In the genomic region with DNA sequence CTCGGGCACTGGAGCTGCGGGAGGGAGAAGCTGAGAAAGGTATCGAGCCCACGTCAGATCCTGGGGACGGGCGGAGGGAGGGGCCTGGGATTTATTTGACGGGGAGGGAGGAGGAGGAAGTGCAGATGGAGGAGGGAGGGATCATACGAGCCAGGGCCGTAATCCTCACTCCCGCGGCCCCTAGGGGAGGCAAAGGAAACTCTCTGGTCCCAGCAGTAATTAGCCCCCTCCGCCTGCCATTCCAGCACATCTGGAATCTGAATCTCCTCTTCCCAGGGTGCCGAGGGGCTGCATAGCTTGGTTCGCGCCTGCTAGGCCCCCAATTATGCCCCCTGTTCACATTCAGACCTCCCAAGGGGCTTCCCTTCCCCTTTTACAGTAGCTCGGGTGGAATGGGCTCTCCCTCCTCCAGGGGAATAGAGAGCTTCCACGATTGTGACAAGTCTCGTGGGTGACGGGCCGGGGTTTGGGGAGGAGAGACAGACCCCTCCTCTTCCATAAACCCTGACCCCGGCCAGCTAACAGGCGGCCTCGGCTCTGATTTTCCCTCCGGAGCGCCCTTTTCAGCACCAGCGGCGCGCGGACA, we compare ENCODE assay signal across 8 cellular contexts. TPM values are rescaled to one million over a fixed set of nuclear protein-coding genes. Genes with fewer than 3 reads are reported as not detected.
DNase-seq lines count a peak whose midpoint lies in the region; ATAC-seq and TF ChIP-seq lines count a peak whose summit lies in the region.

A gene (minus strand): TSS at position 35 of the 586 bp plus-strand sequence. CDS start 531 bp downstream, outside the sequence.

- POLR2A ChIA-PET in RWPE1 (lab: Yijun Ruan, JAX; ENCODE audit: low non-redundant PET), result interaction anchor here (0.5 to 0.7 kb wide), 4 partner anchors 12 to 133 kb away, joined by 3 to 5 read pairs (median 4); a partner anchor contains a TSS

- CTCF ChIA-PET in RWPE1 (lab: Yijun Ruan, JAX), result interaction anchor here (0.5 to 1.0 kb wide), 5 partner anchors 25 to 461 kb away, joined by 3 to 5 read pairs (median 3); no protein-coding TSS in a partner anchor

- peaks cover 24% of the 10 kb centered on the region for H3K27me3 ChIP-seq in skeletal muscle satellite cell (ENCODE audit: control insufficient read depth, insufficient read depth, low read length)

- TF ChIP-seq CTCF in LNCaP clone FGC (IDR thresholded peaks at IDR 0.05; ENCODE audit: control insufficient read depth, extremely low read depth, insufficient read depth) (peak; percentile 33), RWPE1 (conservative IDR thresholded peaks at IDR 0.05; ENCODE audit: low read depth) (peak; percentile 35)

- H3K9ac ChIP-seq in skeletal muscle satellite cell (ENCODE audit: low read depth, low read length), result peak within 1 kb of the TSS; percentile 37

- peaks cover 21% of the 10 kb centered on the region for H3K4me1 ChIP-seq in skeletal muscle satellite cell (ENCODE audit: control insufficient read depth, insufficient read depth, low read length)

- ATAC-seq in HG03571 (IDR thresholded peaks at IDR 0.05; ENCODE audit: unreplicated experiment) (no peak), GM18502 (IDR thresholded peaks at IDR 0.05; ENCODE audit: poor library complexity, unreplicated experiment) (no peak)

- no peaks in the 10 kb centered on the region for H3K36me3 ChIP-seq in skeletal muscle satellite cell (ENCODE audit: insufficient read depth, low read length)

- in situ Hi-C loops in T47D (cut with HindIII; ENCODE audit: low pct_unique_long_range_greater_than_20kb, low sequenced_read_pairs), result no loop called here

- peak within 1 kb of the TSS; percentile 80 for H3K27ac ChIP-seq in RWPE1

- H3K4me3 ChIP-seq in LNCaP clone FGC (ENCODE audit: low read depth, low read length), result peak within 1 kb of the TSS; percentile 83
- peak within 1 kb of the TSS; percentile 68 for H3K4me3 ChIP-seq in skeletal muscle satellite cell (ENCODE audit: low read length)

- peak within 1 kb of the TSS; percentile 95 for H3K4me2 ChIP-seq in skeletal muscle satellite cell (ENCODE audit: low read length)

- no peaks in the 10 kb centered on the region for H3K9me3 ChIP-seq in skeletal muscle satellite cell (replicated peaks; ENCODE audit: low read length)

- DNase-seq in ELF-1 (ENCODE audit: low read depth, low spot score), result peak; percentile 95
- DNase-seq in LNCaP clone FGC (ENCODE audit: low read depth), result peak; percentile 88
- DNase-seq in RWPE1 (ENCODE audit: low spot score), result peak; percentile 97
- peak; percentile 86 to 98 for DNase-seq in T47D (ENCODE audit: low read depth in 1 of 2, low spot score in 1 of 2)
- DNase-seq in inferior parietal cortex (ENCODE audit: extremely low spot score), result peak; percentile 74

RNA-seq across cellular contexts. Expression of the gene that starts here (rescaled TPM):
- total RNA-seq in skeletal muscle satellite cell (2012; rRNA removed), result 2.8 and 3.1 TPM in 2 replicates
